ENCODE assay signal across 13 cellular contexts in the genomic region with DNA sequence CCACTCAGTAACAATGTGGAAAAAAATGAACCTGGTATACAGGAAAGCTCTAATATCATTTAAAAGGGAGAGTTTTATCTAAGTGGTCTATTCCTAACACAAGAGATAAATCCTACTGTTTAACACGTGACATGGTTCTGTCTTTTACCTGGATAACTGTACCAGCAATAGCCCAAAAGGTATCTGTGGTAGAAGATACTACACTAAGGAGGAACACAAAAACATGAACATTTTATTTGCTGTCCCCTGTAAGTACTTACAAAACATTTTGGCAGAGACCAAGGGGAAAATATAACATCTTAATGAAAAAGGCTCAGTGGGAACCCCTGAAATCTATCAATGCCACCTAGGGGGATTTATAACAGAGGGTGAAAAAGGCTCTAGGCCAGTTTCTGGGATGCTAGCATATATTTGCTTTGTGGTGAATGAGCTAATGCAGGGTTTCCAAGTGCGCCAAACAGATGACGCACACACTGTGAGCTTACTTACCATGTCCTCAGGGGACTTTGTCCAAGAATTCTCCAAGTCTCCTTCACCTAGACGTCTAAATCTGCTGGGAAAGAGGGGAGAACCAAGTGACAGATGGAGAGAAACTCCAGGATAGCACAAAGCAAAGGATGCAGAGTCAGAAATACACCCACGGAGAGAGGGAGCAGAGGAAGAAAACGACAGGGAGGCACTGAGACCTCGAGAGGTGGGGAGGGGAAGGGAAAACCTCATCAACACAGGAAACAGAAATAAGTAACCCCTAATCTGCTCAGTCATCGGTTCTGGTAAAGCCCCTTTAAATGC.
A peak's percentile ranks its signal among the peaks of the same experiment; 100 is the strongest.
DNase-seq lines count a peak whose midpoint lies in the region; ATAC-seq lines count a peak whose summit lies in the region.
"Had no signal": no experiment of that assay in that cellular context is flagged by ENCODE, and none has a peak within 500 bp of the region (broad histone marks: within the 10 kb centered on the region; RNA-seq: fewer than 3 reads in every experiment).

No MANE protein-coding gene starts in this region.

- DNase-seq in AG08396 (ENCODE audit: low spot score) (peak; percentile 73), HT1080 (ENCODE audit: low read depth) (peak; percentile 92), astrocyte of the hippocampus (ENCODE audit: low read depth, low spot score) (peak; percentile 91), kidney tubule cell (ENCODE audit: low spot score) (peak; percentile 73), left lobe of liver (ENCODE audit: low spot score) (no peak), NCI-H524 treated with DMSO at 0.1 percent for 48 hours (lab: John Stamatoyannopoulos, UW) (no peak)
- DNase-seq: activated CD8-positive, alpha-beta T cell treated with anti-CD3 and anti-CD28 coated beads, Interleukin-2, amount 10 ng/mL, durations not matched to agents 7 days and 5 days; DMS79; NCI-H1417 treated with DMSO at 0.1 percent for 48 hours; Peyer's patch; upper lobe of right lung had no signal

- ATAC-seq in HG03039 (IDR thresholded peaks at IDR 0.05; ENCODE audit: unreplicated experiment): no peak
- no peak for ATAC-seq in left lobe of liver
- ATAC-seq in GM21737 (IDR thresholded peaks at IDR 0.05; ENCODE audit: unreplicated experiment): no peak
- ATAC-seq: activated CD8-positive, alpha-beta T cell treated with anti-CD3 and anti-CD28 coated beads, Interleukin-2, amount 10 ng/mL, durations not matched to agents 7 days and 5 days; upper lobe of right lung had no signal

Comparison
In these comparisons a context has a peak if more than half of its experiments do, and no peak if none do; other contexts are left out.
1. DNase-seq: peak in AG08396 (single experiment), HT1080 (single experiment), astrocyte of the hippocampus (single experiment) and kidney tubule cell (single experiment); none in left lobe of liver (single experiment) and NCI-H524 treated with DMSO at 0.1 percent for 48 hours (single experiment).